ENCODE assay signal across 11 cellular contexts in genomic region chr18:2903006-2903405, GRCh38. TPM values are rescaled to one million over a fixed set of nuclear protein-coding genes. Genes with fewer than 3 reads are reported as not detected.
DNase-seq lines count a peak whose midpoint lies in the region; ATAC-seq, FAIRE-seq and TF ChIP-seq lines count a peak whose summit lies in the region.
"Had no signal": no experiment of that assay in that cellular context is flagged by ENCODE, and none has a peak within 500 bp of the region (broad histone marks: within the 10 kb centered on the region; RNA-seq: fewer than 3 reads in every experiment).

No MANE protein-coding gene starts in this region.

- no peaks in the 10 kb centered on the region for H3K9me3 ChIP-seq in A549

- 0 out of 3 replicates have a peak, but pooled peaks cover 8% of the 10 kb centered on the region for H3K4me1 ChIP-seq in A549

- H3K9me3 Mint-ChIP-seq in activated naive CD8-positive, alpha-beta T cell treated with anti-CD3 and anti-CD28 coated beads for 36 hours, result no peaks in the 10 kb centered on the region
- H3K9me3 Mint-ChIP-seq: H9 had no signal

- no peak for TF ChIP-seq EP300 in A549 (IDR thresholded peaks at IDR 0.05)

- no peak for DNase-seq in A549 (ENCODE audit: low read depth in 1 of 2, low spot score in 1 of 2)
- peak; percentile 32 for DNase-seq in LoVo (ENCODE audit: low spot score)
- DNase-seq in dermis blood vessel endothelial cell, result peak; percentile 15
- DNase-seq in medulla oblongata (ENCODE audit: extremely low spot score), result peak; percentile 65
- DNase-seq in COLO829 (ENCODE audit: low spot score), result no peak
- DNase-seq in brain microvascular endothelial cell, result no peak
- no peak for DNase-seq in activated naive CD8-positive, alpha-beta T cell treated with anti-CD3 and anti-CD28 coated beads for 36 hours
- DNase-seq: activated T-cell treated with anti-CD3 and anti-CD28 coated beads, Interleukin-2, amount 50 U/mL, for 1 hour; H9; NCI-H2227 treated with DMSO at 0.1 percent for 48 hours had no signal

- H3K27me3 ChIP-seq in brain microvascular endothelial cell (replicated peaks), result no peaks in the 10 kb centered on the region

- TF ChIP-seq POLR2A in A549 (IDR thresholded peaks at IDR 0.05; ENCODE audit: low read length), result no peak

- WGBS in A549 (ENCODE audit: missing lambda C conversion rate), result 41% methylated on average over 5 of the region's 5 CpGs

- H3K36me3 ChIP-seq in brain microvascular endothelial cell (replicated peaks), result no peaks in the 10 kb centered on the region

- H3K4me3 Mint-ChIP-seq in activated naive CD8-positive, alpha-beta T cell treated with anti-CD3 and anti-CD28 coated beads for 36 hours, result no peak overlapping the region
- H3K4me3 Mint-ChIP-seq: H9 had no signal

- no peak for FAIRE-seq in A549 (lab: Jason Lieb, UNC)

- TF ChIP-seq CTCF in A549 (IDR thresholded peaks at IDR 0.05) (no peak), brain microvascular endothelial cell (IDR thresholded peaks at IDR 0.05; ENCODE audit: low read depth, low read length, missing control alignments) (no peak)

- H3K36me3 Mint-ChIP-seq in activated naive CD8-positive, alpha-beta T cell treated with anti-CD3 and anti-CD28 coated beads for 36 hours, result peaks cover 8% of the 10 kb centered on the region

- ATAC-seq in A549, result no peak
- ATAC-seq in HG02885 (IDR thresholded peaks at IDR 0.05; ENCODE audit: poor library complexity, unreplicated experiment), result no peak

- H3K4me2 ChIP-seq in A549, result peak overlapping the region; percentile 27; the same call in 1 of the 3 replicates

- no peak overlapping the region for H3K27ac Mint-ChIP-seq in activated naive CD8-positive, alpha-beta T cell treated with anti-CD3 and anti-CD28 coated beads for 36 hours
- H3K27ac Mint-ChIP-seq: H9 had no signal

- in situ Hi-C loops in brain microvascular endothelial cell (cut with HindIII; ENCODE audit: low pct_ligation_motif_present, low sequenced_read_pairs), result no loop called here

- CTCF ChIA-PET in A549 (lab: Yijun Ruan, JAX), result interaction anchor here (0.6 to 1.1 kb wide), 2 partner anchors 10 to 128 kb away, joined by 3 read pairs; no protein-coding TSS in a partner anchor

- H3K27ac ChIP-seq in A549 (no peak overlapping the region), brain microvascular endothelial cell (no peak overlapping the region)

- H3K27me3 Mint-ChIP-seq in activated naive CD8-positive, alpha-beta T cell treated with anti-CD3 and anti-CD28 coated beads for 36 hours, result no peaks in the 10 kb centered on the region

- POLR2A ChIA-PET in A549 (lab: Yijun Ruan, JAX), result no interaction called here

- H3K4me3 ChIP-seq in A549 (no peak overlapping the region), brain microvascular endothelial cell (ENCODE audit: low read depth, low read length) (no peak overlapping the region)

- peaks cover 18% of the 10 kb centered on the region for H3K4me1 Mint-ChIP-seq in activated naive CD8-positive, alpha-beta T cell treated with anti-CD3 and anti-CD28 coated beads for 36 hours

- TF ChIP-seq RAD21 in A549 (conservative IDR thresholded peaks at IDR 0.05 in 1 of 2, IDR thresholded peaks at IDR 0.05 in 1 of 2), result no peak

TF ChIP-seq in A549, 52 proteins besides CTCF, POLR2A, EP300 and RAD21:
- TF ChIP-seq ZC3H11A (IDR thresholded peaks at IDR 0.05) (no peak), RNF2 (IDR thresholded peaks at IDR 0.05; ENCODE audit: borderline replicate concordance, low read depth) (no peak), ZNF302 (CRISPR knock-in tag; IDR thresholded peaks at IDR 0.05) (no peak), HOXB13 (CRISPR knock-in tag; IDR thresholded peaks at IDR 0.05; ENCODE audit: low read depth) (no peak), HMGXB4 (CRISPR knock-in tag; IDR thresholded peaks at IDR 0.05; ENCODE audit: borderline replicate concordance) (no peak)

RNA-seq across cellular contexts. Expression of gene EMILIN2, which starts 56.2 kb away (rescaled TPM):
- 4.2 and 5.4 TPM in 2 replicates for polyA plus RNA-seq in A549 (2011; rRNA removed)
- 5.5 and 8.1 TPM in 2 replicates for polyA plus RNA-seq in A549 (2012; cell fraction: cytosol; rRNA removed)
- polyA plus RNA-seq in A549 (2012; cell fraction: nucleus; rRNA removed), result 10.1 and 10.2 TPM in 2 replicates
- 6.1 to 7.8 TPM (median 6.7 TPM) in 3 replicates for polyA plus RNA-seq in A549 (2017; fragmentation: RNase III; extraction: RNeasy Plus Mini Kit Qiagen cat#74134 plus additional on column Dnase treatment)
- polyA minus RNA-seq in A549 (2011; rRNA and poly(A)+ RNA removed), result 4.3 and 4.7 TPM in 2 replicates
- total RNA-seq in dermis blood vessel endothelial cell, result 4.4 and 8.7 TPM in 2 replicates
- 10 to 100 TPM; 26.3 to 30.2 TPM for total RNA-seq in activated naive CD8-positive, alpha-beta T cell treated with anti-CD3 and anti-CD28 coated beads for 36 hours

Comparison
In these comparisons a context has a peak if more than half of its experiments do, and no peak if none do; other contexts are left out.
1. DNase-seq: peak in LoVo (single experiment), dermis blood vessel endothelial cell (single experiment) and medulla oblongata (single experiment); none in A549 (0 of 2), COLO829 (single experiment), brain microvascular endothelial cell (single experiment) and activated naive CD8-positive, alpha-beta T cell treated with anti-CD3 and anti-CD28 coated beads for 36 hours (single experiment).